ENCODE assay signal across 1 cellular context in the genomic region with DNA sequence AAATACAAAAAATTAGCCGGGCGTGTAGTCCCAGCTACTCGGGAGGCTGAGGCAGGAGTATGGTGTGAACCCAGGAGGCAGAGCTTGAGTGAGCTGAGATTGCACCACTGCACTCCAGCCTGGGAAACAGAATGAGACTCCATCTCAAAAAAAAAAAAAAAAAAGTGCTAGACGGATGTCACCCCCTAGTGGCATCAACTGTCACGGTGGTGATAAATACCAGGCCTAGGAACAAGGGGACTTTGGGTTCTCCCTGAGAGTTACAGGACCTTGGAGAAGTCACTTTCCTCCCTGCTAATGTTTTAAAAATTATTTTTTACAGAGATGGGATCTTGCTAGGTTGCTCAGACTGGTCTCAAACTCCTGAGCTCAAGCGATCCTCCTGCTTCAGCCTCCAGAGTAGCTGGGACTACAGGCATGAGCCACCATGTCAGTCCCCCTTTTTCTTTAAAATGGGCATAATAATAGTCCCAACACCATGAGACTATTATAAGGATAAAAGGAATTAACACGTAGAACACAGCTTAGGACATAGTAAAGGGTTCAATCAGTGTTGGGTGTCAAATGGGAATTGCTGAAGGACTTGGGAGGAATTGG.
TF ChIP-seq lines count a peak whose summit lies in the region.

No MANE protein-coding gene starts in this region.

TF ChIP-seq in Ishikawa, 13 proteins besides CTCF, POLR2A, EP300 and RAD21 (continued from another document):
- TF ChIP-seq, protein P1, sequence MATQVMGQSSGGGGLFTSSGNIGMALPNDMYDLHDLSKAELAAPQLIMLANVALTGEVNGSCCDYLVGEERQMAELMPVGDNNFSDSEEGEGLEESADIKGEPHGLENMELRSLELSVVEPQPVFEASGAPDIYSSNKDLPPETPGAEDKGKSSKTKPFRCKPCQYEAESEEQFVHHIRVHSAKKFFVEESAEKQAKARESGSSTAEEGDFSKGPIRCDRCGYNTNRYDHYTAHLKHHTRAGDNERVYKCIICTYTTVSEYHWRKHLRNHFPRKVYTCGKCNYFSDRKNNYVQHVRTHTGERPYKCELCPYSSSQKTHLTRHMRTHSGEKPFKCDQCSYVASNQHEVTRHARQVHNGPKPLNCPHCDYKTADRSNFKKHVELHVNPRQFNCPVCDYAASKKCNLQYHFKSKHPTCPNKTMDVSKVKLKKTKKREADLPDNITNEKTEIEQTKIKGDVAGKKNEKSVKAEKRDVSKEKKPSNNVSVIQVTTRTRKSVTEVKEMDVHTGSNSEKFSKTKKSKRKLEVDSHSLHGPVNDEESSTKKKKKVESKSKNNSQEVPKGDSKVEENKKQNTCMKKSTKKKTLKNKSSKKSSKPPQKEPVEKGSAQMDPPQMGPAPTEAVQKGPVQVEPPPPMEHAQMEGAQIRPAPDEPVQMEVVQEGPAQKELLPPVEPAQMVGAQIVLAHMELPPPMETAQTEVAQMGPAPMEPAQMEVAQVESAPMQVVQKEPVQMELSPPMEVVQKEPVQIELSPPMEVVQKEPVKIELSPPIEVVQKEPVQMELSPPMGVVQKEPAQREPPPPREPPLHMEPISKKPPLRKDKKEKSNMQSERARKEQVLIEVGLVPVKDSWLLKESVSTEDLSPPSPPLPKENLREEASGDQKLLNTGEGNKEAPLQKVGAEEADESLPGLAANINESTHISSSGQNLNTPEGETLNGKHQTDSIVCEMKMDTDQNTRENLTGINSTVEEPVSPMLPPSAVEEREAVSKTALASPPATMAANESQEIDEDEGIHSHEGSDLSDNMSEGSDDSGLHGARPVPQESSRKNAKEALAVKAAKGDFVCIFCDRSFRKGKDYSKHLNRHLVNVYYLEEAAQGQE (IDR thresholded peaks at IDR 0.05; ENCODE audit: low read depth), result no peak
- no peak for TF ChIP-seq TAF1 (IDR thresholded peaks at IDR 0.05; ENCODE audit: low read depth)
- TF ChIP-seq YY1 (IDR thresholded peaks at IDR 0.05; ENCODE audit: low read depth), result no peak
- TF ChIP-seq, protein P2, sequence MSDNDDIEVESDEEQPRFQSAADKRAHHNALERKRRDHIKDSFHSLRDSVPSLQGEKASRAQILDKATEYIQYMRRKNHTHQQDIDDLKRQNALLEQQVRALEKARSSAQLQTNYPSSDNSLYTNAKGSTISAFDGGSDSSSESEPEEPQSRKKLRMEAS (IDR thresholded peaks at IDR 0.05), result no peak
